Comparison of ENCODE assay signal across 8 cellular contexts in the genomic region with DNA sequence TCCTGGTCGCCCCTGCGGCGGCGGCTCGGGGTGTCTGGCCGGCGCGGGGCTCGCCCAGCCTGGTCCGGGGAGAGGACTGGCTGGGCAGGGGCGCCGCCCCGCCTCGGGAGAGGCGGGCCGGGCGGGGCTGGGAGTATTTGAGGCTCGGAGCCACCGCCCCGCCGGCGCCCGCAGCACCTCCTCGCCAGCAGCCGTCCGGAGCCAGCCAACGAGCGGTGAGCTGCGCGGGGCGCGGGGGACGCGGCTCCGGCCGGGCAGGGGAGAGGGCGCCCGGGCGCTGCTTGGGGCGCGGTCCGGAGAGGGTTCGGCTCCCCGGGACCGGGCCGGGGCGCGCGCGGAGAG. TPM values are rescaled to one million over a fixed set of nuclear protein-coding genes. Genes with fewer than 3 reads are reported as not detected.
A peak's percentile ranks its signal among the peaks of the same experiment; 100 is the strongest.
DNase-seq lines count a peak whose midpoint lies in the region; ATAC-seq and TF ChIP-seq lines count a peak whose summit lies in the region.

A gene (plus strand): TSS at position 167 of the 342 bp plus-strand sequence. CDS start 8,122 bp downstream, outside the sequence.

- H3K4me3 ChIP-seq in SU-DHL-6 (ENCODE audit: insufficient read depth, low read length, poor library complexity, severe bottlenecking) (peak within 1 kb of the TSS; percentile 57), skin epidermis (peak within 1 kb of the TSS; percentile 43 to 87 (median 83))

- no peaks in the 10 kb centered on the region for H3K9me2 ChIP-seq in SU-DHL-6 (replicated peaks; ENCODE audit: insufficient read depth, low read length)

- H3K4me1 Mint-ChIP-seq in MCF 10A (ENCODE audit: insufficient read depth, unreplicated experiment): peaks cover 16% of the 10 kb centered on the region

- peak within 1 kb of the TSS; percentile 89 for H3K27ac Mint-ChIP-seq in MCF 10A (ENCODE audit: low read depth, unreplicated experiment)

- no peaks in the 10 kb centered on the region for H3K36me3 ChIP-seq in SU-DHL-6 (ENCODE audit: low read length)

- POLR2A ChIA-PET in MCF 10A (lab: Yijun Ruan, JAX): interaction anchor here (0.6 to 12.8 kb wide), 20 partner anchors 8 to 992 kb away, joined by 3 to 385 read pairs (median 6); a partner anchor contains a TSS

- no peaks in the 10 kb centered on the region for H3K9me3 ChIP-seq in SU-DHL-6 (ENCODE audit: insufficient read depth, low read length)

- no peak within 1 kb of the TSS for H3K27ac ChIP-seq in SU-DHL-6 (ENCODE audit: low read depth, low read length)
- H3K27ac ChIP-seq in skin epidermis: peak within 1 kb of the TSS; percentile 78 to 100 (median 97)

- H3F3A ChIP-seq in SU-DHL-6 (ENCODE audit: insufficient read depth): peaks cover 9% of the 10 kb centered on the region

- H4K20me1 ChIP-seq in SU-DHL-6 (ENCODE audit: low read depth, low read length): no peaks in the 10 kb centered on the region

- DNase-seq in Ammon's horn (ENCODE audit: low spot score) (peak; percentile 36), MCF 10A (ENCODE audit: unreplicated experiment) (peak; percentile 75), iPS-NIHi11 (ENCODE audit: low spot score) (peak; percentile 92), pons (ENCODE audit: low spot score) (no peak)

- CTCF ChIA-PET in MCF 10A (lab: Yijun Ruan, JAX): no interaction called here

- H2AFZ ChIP-seq in SU-DHL-6 (ENCODE audit: low read depth, low read length, severe bottlenecking): peak within 1 kb of the TSS; percentile 88

- no peaks in the 10 kb centered on the region for H3K79me2 ChIP-seq in SU-DHL-6 (ENCODE audit: insufficient read depth, low read length)

- no peaks in the 10 kb centered on the region for H3K27me3 Mint-ChIP-seq in MCF 10A (ENCODE audit: insufficient read depth, unreplicated experiment)

- no peaks in the 10 kb centered on the region for H3K27me3 ChIP-seq in SU-DHL-6 (ENCODE audit: low read length)

- intact Hi-C loops in MCF 10A (cut with micrococcal nuclease): loop anchor here (1.0 to 2.0 kb wide), 2 partner anchors 21 to 76 kb away; no protein-coding TSS in a partner anchor

- peak within 1 kb of the TSS; percentile 90 for H3K4me3 Mint-ChIP-seq in MCF 10A (ENCODE audit: unreplicated experiment)

- peak; percentile 61 for ATAC-seq in GM19035 (IDR thresholded peaks at IDR 0.05; ENCODE audit: unreplicated experiment)
- peak; percentile 67 for ATAC-seq in HG03108 (IDR thresholded peaks at IDR 0.05; ENCODE audit: unreplicated experiment)

- no peak for TF ChIP-seq CTCF in SU-DHL-6 (IDR thresholded peaks at IDR 0.05; ENCODE audit: insufficient read depth, low read length, poor library complexity, severe bottlenecking)
- TF ChIP-seq CTCF in MCF 10A (IDR thresholded peaks at IDR 0.05; ENCODE audit: unreplicated experiment): no peak

- peak within 1 kb of the TSS; percentile 71 for H3K4me2 ChIP-seq in SU-DHL-6 (ENCODE audit: low read depth, low read length, poor library complexity, severe bottlenecking)

- BruUV-seq in MCF 10A (replicated peaks; lab: Mats Ljungman, UMichigan): no TSS peak

- peaks cover 24% of the 10 kb centered on the region for H3K36me3 Mint-ChIP-seq in MCF 10A (ENCODE audit: insufficient read depth, unreplicated experiment)

- peak within 1 kb of the TSS; percentile 60 for H3K9ac ChIP-seq in SU-DHL-6 (ENCODE audit: low read length)

- no peaks in the 10 kb centered on the region for H3K9me3 Mint-ChIP-seq in MCF 10A (ENCODE audit: unreplicated experiment)

RNA-seq across cellular contexts. Expression of the gene that starts here (rescaled TPM):
- total RNA-seq in MCF 10A (2022): 154 and 178 TPM in 2 replicates
